10 cellular contexts compared by ENCODE assay signal in the genomic region with DNA sequence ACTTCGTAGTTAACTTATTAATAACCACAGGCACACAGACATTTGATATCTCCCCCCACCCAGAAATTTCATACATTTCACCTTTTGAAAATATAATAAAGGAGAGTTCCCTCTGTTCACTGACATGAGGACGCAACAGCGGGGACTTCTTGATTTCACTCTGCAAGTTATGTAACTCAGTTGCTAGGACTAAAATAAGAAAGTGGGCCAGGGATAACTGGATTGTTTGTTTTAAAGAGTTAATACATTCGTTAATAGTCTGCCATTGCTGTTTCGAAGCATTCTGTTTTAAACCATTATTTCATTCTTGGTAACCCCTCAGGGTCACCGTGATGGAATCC. TPM values are rescaled to one million over a fixed set of nuclear protein-coding genes. Genes with fewer than 3 reads are reported as not detected.
DNase-seq lines count a peak whose midpoint lies in the region; ATAC-seq, FAIRE-seq and TF ChIP-seq lines count a peak whose summit lies in the region.
"Had no signal": no experiment of that assay in that cellular context is flagged by ENCODE, and none has a peak within 500 bp of the region (broad histone marks: within the 10 kb centered on the region; RNA-seq: fewer than 3 reads in every experiment).

No MANE protein-coding gene starts in this region.

- peaks cover 36% of the 10 kb centered on the region for H3K4me1 Mint-ChIP-seq in activated CD4-positive, alpha-beta T cell treated with anti-CD3 and anti-CD28 coated beads, Interleukin-2, amount 10 ng/mL, durations not matched to agents 7 days and 5 days

- H3K4me1 ChIP-seq in kidney (ENCODE audit: control insufficient read depth in 1 of 2, insufficient read depth in 1 of 2, low read depth in 1 of 2, low read length in 2 of 2) (peaks cover 0 to 3% of the 10 kb centered on the region in 2 donors), thyroid gland (peaks cover 16 to 23% of the 10 kb centered on the region in 2 donors)

- H3K27ac Mint-ChIP-seq in activated CD4-positive, alpha-beta T cell treated with anti-CD3 and anti-CD28 coated beads, Interleukin-2, amount 10 ng/mL, durations not matched to agents 7 days and 5 days, result peak overlapping the region; percentile 84
- peak overlapping the region; percentile 89 to 95 for H3K27ac Mint-ChIP-seq in activated naive CD4-positive, alpha-beta T cell treated with anti-CD3 and anti-CD28 coated beads, Interleukin-2, amount 50 U/mL, for 72 hours

- no peaks in the 10 kb centered on the region for H3K27me3 Mint-ChIP-seq in activated CD4-positive, alpha-beta T cell treated with anti-CD3 and anti-CD28 coated beads, Interleukin-2, amount 10 ng/mL, durations not matched to agents 7 days and 5 days

- H3K36me3 Mint-ChIP-seq in activated CD4-positive, alpha-beta T cell treated with anti-CD3 and anti-CD28 coated beads, Interleukin-2, amount 10 ng/mL, durations not matched to agents 7 days and 5 days (ENCODE audit: low read depth), result no peaks in the 10 kb centered on the region
- peaks cover 7% of the 10 kb centered on the region in 2 donors for H3K36me3 Mint-ChIP-seq in activated naive CD4-positive, alpha-beta T cell treated with anti-CD3 and anti-CD28 coated beads, Interleukin-2, amount 50 U/mL, for 72 hours

- no peak for DNase-seq in activated CD4-positive, alpha-beta T cell treated with anti-CD3 and anti-CD28 coated beads, Interleukin-2, amount 10 ng/mL, durations not matched to agents 7 days and 5 days
- DNase-seq in activated CD4-positive, alpha-beta T cell treated with anti-CD3 and anti-CD28 coated beads, Interleukin-2, amount 50 U/mL, for 1 hour, result no peak
- no peak for DNase-seq in activated naive CD4-positive, alpha-beta T cell treated with anti-CD3 and anti-CD28 coated beads, Interleukin-2, amount 50 U/mL, for 72 hours (ENCODE audit: low spot score in 2 of 2)
- DNase-seq in kidney, result no peak
- no peak for DNase-seq in thyroid gland
- no peak for DNase-seq in T-helper 9 cell
- DNase-seq in HuH-7.5 (ENCODE audit: low spot score), result no peak
- DNase-seq in RKO (ENCODE audit: low spot score), result no peak
- DNase-seq: cortex of kidney had no signal

- no peak for TF ChIP-seq CTCF in kidney (IDR thresholded peaks at IDR 0.05; ENCODE audit: borderline replicate concordance, extremely low read depth, insufficient read depth)
- TF ChIP-seq CTCF in thyroid gland (IDR thresholded peaks at IDR 0.05), result no peak

- POLR2A ChIA-PET in activated CD4-positive, alpha-beta T cell treated with anti-CD3 and anti-CD28 coated beads, Interleukin-2, amount 10 ng/mL, durations not matched to agents 7 days and 5 days (lab: Charles Lee), result no interaction called here

- peak overlapping the region; percentile 80 to 92 for H3K9ac ChIP-seq in kidney (ENCODE audit: low read length in 2 of 2)

- CTCF ChIA-PET in activated CD4-positive, alpha-beta T cell treated with anti-CD3 and anti-CD28 coated beads, Interleukin-2, amount 10 ng/mL, durations not matched to agents 7 days and 5 days (lab: Charles Lee), result no interaction called here

- peak overlapping the region; percentile 93 to 95 for H3K4me3 ChIP-seq in kidney (ENCODE audit: low read length in 2 of 2)
- H3K4me3 ChIP-seq in thyroid gland (replicated peaks in 1 of 3), result peak overlapping the region in 2 of 3 donors; percentile 85 to 94

- 14 to 32% methylated on average over 6 of the region's 6 CpGs for WGBS in thyroid gland, 2 donors

- H3K9me3 ChIP-seq in kidney (ENCODE audit: control insufficient read depth in 1 of 2, low read length in 2 of 2), result no peaks in the 10 kb centered on the region
- H3K9me3 ChIP-seq in thyroid gland, result no peaks in the 10 kb centered on the region
- H3K9me3 ChIP-seq: testis had no signal

- FAIRE-seq in kidney (lab: Jason Lieb, UNC), result no peak

- H3K27ac ChIP-seq in kidney (ENCODE audit: low read depth in 2 of 2, low read length in 2 of 2) (peak overlapping the region in 1 of 2 donors; percentile 84), thyroid gland (peak overlapping the region in 2 of 3 donors; percentile 96)

- no peaks in the 10 kb centered on the region for H3K9me3 Mint-ChIP-seq in activated CD4-positive, alpha-beta T cell treated with anti-CD3 and anti-CD28 coated beads, Interleukin-2, amount 10 ng/mL, durations not matched to agents 7 days and 5 days
- no peaks in the 10 kb centered on the region for H3K9me3 Mint-ChIP-seq in activated naive CD4-positive, alpha-beta T cell treated with anti-CD3 and anti-CD28 coated beads, Interleukin-2, amount 50 U/mL, for 72 hours

- H3K36me3 ChIP-seq in kidney (ENCODE audit: control insufficient read depth in 1 of 2, insufficient read depth in 2 of 2, low read length in 2 of 2) (no peaks in the 10 kb centered on the region), thyroid gland (no peaks in the 10 kb centered on the region)

- no peak for ATAC-seq in activated naive CD4-positive, alpha-beta T cell treated with anti-CD3 and anti-CD28 coated beads, Interleukin-2, amount 50 U/mL, for 72 hours

- peak overlapping the region; percentile 99 for H3K4me3 Mint-ChIP-seq in activated CD4-positive, alpha-beta T cell treated with anti-CD3 and anti-CD28 coated beads, Interleukin-2, amount 10 ng/mL, durations not matched to agents 7 days and 5 days

- intact Hi-C loops in kidney (cut with DNase I) (no loop called here), thyroid gland (cut with DNase I) (no loop called here)

- no peaks in the 10 kb centered on the region for H3K27me3 ChIP-seq in thyroid gland
- H3K27me3 ChIP-seq: testis had no signal

- TF ChIP-seq POLR2A in thyroid gland (IDR thresholded peaks at IDR 0.05), result no peak

RNA-seq across cellular contexts. Expression of a gene that starts 1.2 kb away (rescaled TPM):
- 10 to 100 TPM; 26.4 to 33.6 TPM for total RNA-seq in activated CD4-positive, alpha-beta T cell treated with anti-CD3 and anti-CD28 coated beads, Interleukin-2, amount 10 ng/mL, durations not matched to agents 7 days and 5 days
- total RNA-seq in activated naive CD4-positive, alpha-beta T cell treated with anti-CD3 and anti-CD28 coated beads, Interleukin-2, amount 50 U/mL, for 72 hours, result 10 to 100 TPM; 24.3 to 25.9 TPM
- total RNA-seq in kidney, result 25.6 TPM
- 30.4 TPM for polyA plus RNA-seq in kidney (ENCODE audit: insufficient read depth, low read depth, low replicate concordance)
- 10 to 100 TPM; 45.1 to 59.1 (median 51.4) TPM for total RNA-seq in thyroid gland
